Comparison of ENCODE assay signal across 8 cellular contexts in genomic region chr11:81644239-81644840, GRCh38.
DNase-seq lines count a peak whose midpoint lies in the region; ATAC-seq, FAIRE-seq and TF ChIP-seq lines count a peak whose summit lies in the region.

No MANE protein-coding gene starts in this region.

- WGBS in H1 (ENCODE audit: extremely low coverage in 1 of 2, insufficient coverage in 1 of 2, insufficient read length in 1 of 2, insufficient replicate concordance in 2 of 2, low coverage in 1 of 2, low lambda C conversion rate in 2 of 2, missing lambda C conversion rate in 1 of 2), 2 experiments: 81% methylated on average over 1 of the region's 1 CpG; no CpG with 5 or more reads in 1 of the 2 experiments

- 0 out of 2 replicates have a peak, but pooled peaks cover 2% of the 10 kb centered on the region for H3K23me2 ChIP-seq in H1 (ENCODE audit: low read depth, low read length)

- DNase-seq in AG04449 (ENCODE audit: low read depth, low spot score) (no peak), G401 (ENCODE audit: low spot score) (peak; percentile 40), HTR-8/SVneo (ENCODE audit: insufficient read length, low spot score) (peak; percentile 21), RPMI7951 (ENCODE audit: low read depth) (peak; percentile 46), H1 (ENCODE audit: low read depth in 1 of 2, low spot score in 2 of 2) (no peak), neural crest cell (ENCODE audit: low read depth, low spot score) (peak; percentile 6)
- DNase-seq in activated T-helper 2 cell treated with anti-CD3 and anti-CD28 coated beads, Interferon-gamma antibody, Interleukin-2, Interleukin-4, amounts not matched to agents 10 μg/mL and 5 μg/mL and 100 μg/mL, durations not matched to agents 14 hours and 24 hours and 36 hours (ENCODE audit: low spot score): no peak

- H2BK20ac ChIP-seq in H1 (ENCODE audit: low read length): no peak overlapping the region

- H4K5ac ChIP-seq in H1 (ENCODE audit: insufficient read length, low read depth, low read length): no peak overlapping the region

- no peak overlapping the region for H3K27ac Mint-ChIP-seq in neural crest cell (ENCODE audit: unreplicated experiment)
- H3K27ac Mint-ChIP-seq in activated T-helper 2 cell treated with anti-CD3 and anti-CD28 coated beads, Interferon-gamma antibody, Interleukin-2, Interleukin-4, amounts not matched to agents 10 μg/mL and 5 μg/mL and 100 μg/mL, durations not matched to agents 14 hours and 24 hours and 36 hours: no peak overlapping the region

- H2AK5ac ChIP-seq in H1 (ENCODE audit: low read depth, low read length): no peak overlapping the region

- POLR2A ChIA-PET in AG04449 (lab: Yijun Ruan, JAX) (no interaction called here), H1 (lab: Charles Lee; ENCODE audit: partially characterized antibody) (no interaction called here)

- no peak overlapping the region for H3K56ac ChIP-seq in H1 (replicated peaks; ENCODE audit: insufficient read length, low read depth, low read length)

- H3K9me3 Mint-ChIP-seq in neural crest cell: no peaks in the 10 kb centered on the region
- H3K9me3 Mint-ChIP-seq in activated T-helper 2 cell treated with anti-CD3 and anti-CD28 coated beads, Interferon-gamma antibody, Interleukin-2, Interleukin-4, amounts not matched to agents 10 μg/mL and 5 μg/mL and 100 μg/mL, durations not matched to agents 14 hours and 24 hours and 36 hours: no peaks in the 10 kb centered on the region

- peak; percentile 95 for ATAC-seq in GM21737 (IDR thresholded peaks at IDR 0.05; ENCODE audit: unreplicated experiment)

- no peak overlapping the region for H3K4me3 Mint-ChIP-seq in neural crest cell
- H3K4me3 Mint-ChIP-seq in activated T-helper 2 cell treated with anti-CD3 and anti-CD28 coated beads, Interferon-gamma antibody, Interleukin-2, Interleukin-4, amounts not matched to agents 10 μg/mL and 5 μg/mL and 100 μg/mL, durations not matched to agents 14 hours and 24 hours and 36 hours (ENCODE audit: low read depth): no peak overlapping the region

- FAIRE-seq in HTR-8/SVneo (lab: Jason Lieb, UNC): no peak
- peak; percentile 88 for FAIRE-seq in H1 (lab: Jason Lieb, UNC)

- H3K36me3 Mint-ChIP-seq in neural crest cell (ENCODE audit: low read depth): no peaks in the 10 kb centered on the region
- no peaks in the 10 kb centered on the region for H3K36me3 Mint-ChIP-seq in activated T-helper 2 cell treated with anti-CD3 and anti-CD28 coated beads, Interferon-gamma antibody, Interleukin-2, Interleukin-4, amounts not matched to agents 10 μg/mL and 5 μg/mL and 100 μg/mL, durations not matched to agents 14 hours and 24 hours and 36 hours (ENCODE audit: low read depth)

- H3K4me1 ChIP-seq in H1 (replicated peaks in 1 of 4; ENCODE audit: control insufficient read depth in 3 of 4, insufficient read depth in 4 of 4, low read length in 3 of 4): peaks cover 0 to 9% (median 5%) of the 10 kb centered on the region in 4 experiments; a peak in 6 of 7 replicates

- no peak overlapping the region for H2AFZ ChIP-seq in H1 (ENCODE audit: low read length)

- H3K4me3 ChIP-seq in AG04449 (ENCODE audit: low read depth, low read length) (no peak overlapping the region), H1 (ENCODE audit: extremely low read depth in 1 of 4, insufficient read depth in 2 of 4, low read depth in 3 of 4, low read length in 4 of 4) (no peak overlapping the region)

- H3K36me3 ChIP-seq in H1 (ENCODE audit: control insufficient read depth in 2 of 4, insufficient read depth in 4 of 4, low read length in 3 of 4): no peaks in the 10 kb centered on the region

- H3K23ac ChIP-seq in H1 (ENCODE audit: insufficient read length): no peak overlapping the region

- no peak overlapping the region for H2BK5ac ChIP-seq in H1 (ENCODE audit: low read depth, low read length)

- no peak for TF ChIP-seq POLR2A in H1 (IDR thresholded peaks at IDR 0.05; ENCODE audit: control extremely low read depth in 1 of 2, low read depth in 2 of 2, low read length in 2 of 2)

- peaks cover 53% of the 10 kb centered on the region for H3K27me3 Mint-ChIP-seq in neural crest cell (ENCODE audit: low read depth)
- peaks cover 14% of the 10 kb centered on the region for H3K27me3 Mint-ChIP-seq in activated T-helper 2 cell treated with anti-CD3 and anti-CD28 coated beads, Interferon-gamma antibody, Interleukin-2, Interleukin-4, amounts not matched to agents 10 μg/mL and 5 μg/mL and 100 μg/mL, durations not matched to agents 14 hours and 24 hours and 36 hours (ENCODE audit: low read depth)

- H3K79me1 ChIP-seq in H1 (ENCODE audit: low read depth, low read length): no peaks in the 10 kb centered on the region

- no peaks in the 10 kb centered on the region for H4K20me1 ChIP-seq in H1 (replicated peaks in 1 of 2; ENCODE audit: control insufficient read depth in 1 of 2, insufficient read depth in 2 of 2, low read length in 2 of 2)

- no peak overlapping the region for H3K14ac ChIP-seq in H1 (ENCODE audit: insufficient read length)

- H3K18ac ChIP-seq in H1 (ENCODE audit: extremely low read depth, low read length): no peak overlapping the region

- H3K9me3 ChIP-seq in H1 (ENCODE audit: insufficient read depth in 2 of 2, low read depth in 1 of 2, low read length in 1 of 2): no peaks in the 10 kb centered on the region; a peak in 1 of 4 replicates

- TF ChIP-seq CTCF in AG04449 (IDR thresholded peaks at IDR 0.05; ENCODE audit: insufficient read depth, low read length, missing control alignments) (peak; percentile 2), H1 (IDR thresholded peaks at IDR 0.05; ENCODE audit: control extremely low read depth in 1 of 3, insufficient read depth in 1 of 3, low read depth in 1 of 3, low read length in 3 of 3) (peak in 2 of 3 experiments; percentile 74 to 95; a peak in 3 of 4 replicates), neural crest cell (conservative IDR thresholded peaks at IDR 0.05) (peak; percentile 83)

- TF ChIP-seq EP300 in H1 (IDR thresholded peaks at IDR 0.05; ENCODE audit: borderline replicate concordance in 1 of 2, low read depth in 2 of 2, low read length in 2 of 2): no peak

- no peak overlapping the region for H4K91ac ChIP-seq in H1 (replicated peaks; ENCODE audit: insufficient read length, low read length)

- H2BK12ac ChIP-seq in H1 (ENCODE audit: low read depth, low read length): no peak overlapping the region

- TF ChIP-seq RAD21 in H1 (IDR thresholded peaks at IDR 0.05 in 1 of 2, conservative IDR thresholded peaks at IDR 0.05 in 1 of 2; ENCODE audit: low read depth in 2 of 2, low read length in 2 of 2): peak; percentile 79 to 81

- no peaks in the 10 kb centered on the region for H3K79me2 ChIP-seq in H1 (ENCODE audit: control insufficient read depth in 1 of 2, insufficient read depth in 2 of 2, low read length in 2 of 2)

- no peak overlapping the region for H2BK120ac ChIP-seq in H1 (replicated peaks; ENCODE audit: low read depth, low read length)

- H3K9ac ChIP-seq in H1 (replicated peaks in 1 of 4; ENCODE audit: extremely low read depth in 1 of 4, low read depth in 3 of 4, low read length in 3 of 4): no peak overlapping the region

- in situ Hi-C loops in G401 (cut with HindIII; ENCODE audit: low sequenced_read_pairs): no loop called here

- peaks cover 5 to 32% (median 21%) of the 10 kb centered on the region in 4 experiments for H3K27me3 ChIP-seq in H1 (replicated peaks in 1 of 4; ENCODE audit: control insufficient read depth in 3 of 4, extremely low read depth in 1 of 4, insufficient read depth in 3 of 4, low read length in 3 of 4)

- intact Hi-C loops in activated T-helper 2 cell treated with anti-CD3 and anti-CD28 coated beads, Interferon-gamma antibody, Interleukin-2, Interleukin-4, amounts not matched to agents 10 μg/mL and 5 μg/mL and 100 μg/mL, durations not matched to agents 14 hours and 24 hours and 36 hours (cut with micrococcal nuclease): loop anchor here (1.0 to 5.0 kb wide), 2 partner anchors 585 to 1053 kb away; no protein-coding TSS in a partner anchor

- H4K8ac ChIP-seq in H1 (ENCODE audit: extremely low read depth, insufficient read depth, low read length): no peak overlapping the region

- H2BK15ac ChIP-seq in H1 (ENCODE audit: low read length): no peak overlapping the region

- no peak overlapping the region for H3K27ac ChIP-seq in H1 (ENCODE audit: low read depth, low read length)

- H3K4me1 Mint-ChIP-seq in neural crest cell: peaks cover 4% of the 10 kb centered on the region
- H3K4me1 Mint-ChIP-seq in activated T-helper 2 cell treated with anti-CD3 and anti-CD28 coated beads, Interferon-gamma antibody, Interleukin-2, Interleukin-4, amounts not matched to agents 10 μg/mL and 5 μg/mL and 100 μg/mL, durations not matched to agents 14 hours and 24 hours and 36 hours (ENCODE audit: low read depth): no peaks in the 10 kb centered on the region

- H3K4ac ChIP-seq in H1 (replicated peaks; ENCODE audit: insufficient read length, low read depth, low read length): no peak overlapping the region

- CTCF ChIA-PET in AG04449 (lab: Yijun Ruan, JAX) (interaction anchor here (0.6 to 1.2 kb wide), 2 partner anchors 8 to 490 kb away, joined by 3 read pairs; no protein-coding TSS in a partner anchor), H1 (lab: Charles Lee; ENCODE audit: partially characterized antibody) (interaction anchor here (0.6 to 5.2 kb wide), 23 partner anchors 9 to 1057 kb away, joined by 3 to 23 read pairs (median 4); no protein-coding TSS in a partner anchor)

- no peak overlapping the region for H3K4me2 ChIP-seq in H1 (ENCODE audit: insufficient read depth in 1 of 2, low read depth in 2 of 2, low read length in 2 of 2)

TF ChIP-seq in H1, 55 proteins besides CTCF, POLR2A, EP300 and RAD21 (continues in another document):
- TF ChIP-seq SUZ12 (IDR thresholded peaks at IDR 0.05; ENCODE audit: low read length) (no peak), KDM1A (IDR thresholded peaks at IDR 0.05; ENCODE audit: borderline replicate concordance, low read length) (no peak), BCL11A (IDR thresholded peaks at IDR 0.05; ENCODE audit: low read depth in 2 of 2, low read length in 2 of 2) (no peak), POU5F1 (IDR thresholded peaks at IDR 0.05; ENCODE audit: low read depth, low read length) (no peak), SIN3A (conservative IDR thresholded peaks at IDR 0.05 in 1 of 2, IDR thresholded peaks at IDR 0.05 in 1 of 2; ENCODE audit: low read depth in 1 of 2, low read length in 2 of 2) (no peak), RFX5 (IDR thresholded peaks at IDR 0.05; ENCODE audit: borderline replicate concordance, low read depth, low read length) (no peak), TEAD4 (IDR thresholded peaks at IDR 0.05; ENCODE audit: low read depth, low read length) (peak; percentile 38; the same call in 1 of the 2 replicates), SP1 (IDR thresholded peaks at IDR 0.05; ENCODE audit: low read depth, low read length) (no peak), POLR2AphosphoS5 (IDR thresholded peaks at IDR 0.05; ENCODE audit: low read depth, low read length) (no peak), SRF (IDR thresholded peaks at IDR 0.05; ENCODE audit: low read depth, low read length) (no peak), JUND (IDR thresholded peaks at IDR 0.05; ENCODE audit: low read length) (0 out of 2 replicates have a peak, but pooled peaks have one; percentile 15)

Comparison
In these comparisons a context has a peak if more than half of its experiments do, and no peak if none do; other contexts are left out.
1. DNase-seq: peak in G401 (single experiment), HTR-8/SVneo (single experiment), RPMI7951 (single experiment) and neural crest cell (single experiment); none in AG04449 (single experiment), H1 (0 of 2) and activated T-helper 2 cell treated with anti-CD3 and anti-CD28 coated beads, Interferon-gamma antibody, Interleukin-2, Interleukin-4, amounts not matched to agents 10 μg/mL and 5 μg/mL and 100 μg/mL, durations not matched to agents 14 hours and 24 hours and 36 hours (single experiment).
2. CTCF ChIP-seq: peak in every context shown above with its lines; median percentile 84 in H1; 83 in neural crest cell; 2 in AG04449.